In the genomic region with DNA sequence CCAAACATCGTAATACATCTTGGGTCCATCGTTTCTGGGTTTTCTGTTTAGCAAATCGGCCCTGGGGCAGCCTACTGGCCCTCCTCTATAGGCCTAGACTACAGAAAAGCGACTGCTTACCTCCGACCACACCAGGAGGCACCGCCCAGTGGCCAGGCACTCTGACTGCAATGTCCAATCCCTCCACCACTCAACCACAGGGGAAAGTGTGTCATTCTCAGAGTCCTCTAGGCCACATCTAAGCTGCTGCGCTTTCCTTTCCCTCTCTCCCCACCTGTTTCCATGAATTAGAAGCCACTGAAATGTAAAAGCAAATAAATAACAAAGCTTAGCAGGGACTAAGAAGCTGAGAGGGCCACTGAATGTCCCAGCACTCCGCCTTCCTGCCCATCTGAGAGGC, we compare ENCODE assay signal across 23 cellular contexts. TPM values are rescaled to one million over a fixed set of nuclear protein-coding genes. Genes with fewer than 3 reads are reported as not detected.
DNase-seq lines count a peak whose midpoint lies in the region; ATAC-seq and TF ChIP-seq lines count a peak whose summit lies in the region.
"Had no signal": no experiment of that assay in that cellular context is flagged by ENCODE, and none has a peak within 500 bp of the region (broad histone marks: within the 10 kb centered on the region; RNA-seq: fewer than 3 reads in every experiment).

No MANE protein-coding gene starts in this region.

- no peak overlapping the region for H3K27ac Mint-ChIP-seq in natural killer cell
- H3K27ac Mint-ChIP-seq: CD14-positive monocyte; stimulated activated naive B cell treated with anti-CD40 and anti-IgM and Interleukin-4, amounts not matched to agents 10 μg/mL and 1 μg/mL and 100 μg/mL, for 72 hours had no signal

- no peak overlapping the region for H3K4me3 Mint-ChIP-seq in natural killer cell
- H3K4me3 Mint-ChIP-seq: CD14-positive monocyte; central memory CD8-positive, alpha-beta T cell; naive thymus-derived CD8-positive, alpha-beta T cell; stimulated activated naive B cell treated with anti-CD40 and anti-IgM and Interleukin-4, amounts not matched to agents 10 μg/mL and 1 μg/mL and 100 μg/mL, for 72 hours had no signal

- H3K27me3 Mint-ChIP-seq in natural killer cell (ENCODE audit: low read depth in 2 of 2) = peaks cover 12 to 25% of the 10 kb centered on the region in 2 donors
- H3K27me3 Mint-ChIP-seq: central memory CD8-positive, alpha-beta T cell; naive thymus-derived CD8-positive, alpha-beta T cell; stimulated activated naive B cell treated with anti-CD40 and anti-IgM and Interleukin-4, amounts not matched to agents 10 μg/mL and 1 μg/mL and 100 μg/mL, for 72 hours had no signal

- H3K9ac ChIP-seq in Loucy (ENCODE audit: low read depth, low read length, poor library complexity, severe bottlenecking) = no peak overlapping the region

- H3K36me3 ChIP-seq in Loucy (ENCODE audit: insufficient read depth, low read length) (no peaks in the 10 kb centered on the region), WERI-Rb-1 (no peaks in the 10 kb centered on the region), tibial nerve (no peaks in the 10 kb centered on the region)
- H3K36me3 ChIP-seq: heart right ventricle had no signal

- peaks cover 7% of the 10 kb centered on the region for H3K36me3 Mint-ChIP-seq in natural killer cell
- H3K36me3 Mint-ChIP-seq: CD14-positive monocyte; naive thymus-derived CD8-positive, alpha-beta T cell; stimulated activated naive B cell treated with anti-CD40 and anti-IgM and Interleukin-4, amounts not matched to agents 10 μg/mL and 1 μg/mL and 100 μg/mL, for 72 hours had no signal

- no peak overlapping the region for H3K4me2 ChIP-seq in Loucy (ENCODE audit: low read depth, low read length, poor library complexity, severe bottlenecking)

- ATAC-seq in natural killer cell (peak in 2 of 3 donors; percentile 44 to 64), GM18907 (IDR thresholded peaks at IDR 0.05; ENCODE audit: unreplicated experiment) (no peak)
- ATAC-seq: heart right ventricle; naive thymus-derived CD8-positive, alpha-beta T cell had no signal

- H3K9me3 Mint-ChIP-seq in natural killer cell = no peaks in the 10 kb centered on the region
- H3K9me3 Mint-ChIP-seq: central memory CD8-positive, alpha-beta T cell had no signal

- TF ChIP-seq CTCF in Loucy (conservative IDR thresholded peaks at IDR 0.05; ENCODE audit: low read length) (peak; percentile 57), WERI-Rb-1 (IDR thresholded peaks at IDR 0.05; ENCODE audit: low read depth, low read length) (peak; percentile 42), natural killer cell (IDR thresholded peaks at IDR 0.05) (no peak), tibial nerve (IDR thresholded peaks at IDR 0.05) (no peak)

- H3K79me2 ChIP-seq in Loucy (ENCODE audit: insufficient read depth, low read length) = no peaks in the 10 kb centered on the region

- DNase-seq in DMS153 (lab: John Stamatoyannopoulos, UW) (peak; percentile 10), DMS153 treated with DMSO at 0.1 percent for 48 hours (lab: John Stamatoyannopoulos, UW; ENCODE audit: unreplicated experiment) (no peak), WERI-Rb-1 (peak; percentile 24), natural killer cell (no peak), caudate nucleus (lab: John Stamatoyannopoulos, UW) (no peak), tibial nerve (ENCODE audit: low spot score in 2 of 2) (no peak)
- DNase-seq: activated CD4-positive, alpha-beta T cell treated with anti-CD3 and anti-CD28 coated beads, Interleukin-2, amount 50 U/mL, for 48 hours; activated T-cell treated with anti-CD3 and anti-CD28 coated beads, Interleukin-2, amount 50 U/mL, for 48 hours; effector CD8-positive, alpha-beta T cell; heart right ventricle; KBM-7; naive thymus-derived CD8-positive, alpha-beta T cell; NCI-H1105; NCI-H69; OCI-M1; stimulated activated CD4-positive, alpha-beta T cell treated with anti-CD3 and anti-CD28 coated beads, Interleukin-12 subunit alpha, Interleukin-12 subunit beta, amount 100 ng/mL, for 4 hours; stimulated activated naive B cell treated with anti-CD40 and anti-IgM and Interleukin-4, amounts not matched to agents 10 μg/mL and 1 μg/mL and 100 μg/mL, for 72 hours had no signal

- no peaks in the 10 kb centered on the region for H3K9me2 ChIP-seq in Loucy (replicated peaks; ENCODE audit: low read depth, low read length)

- no peak for TF ChIP-seq EP300 in tibial nerve (IDR thresholded peaks at IDR 0.05)

- no peak for TF ChIP-seq POLR2A in tibial nerve (IDR thresholded peaks at IDR 0.05)

- H3K4me3 ChIP-seq in Loucy (ENCODE audit: low read length, poor library complexity, severe bottlenecking) = no peak overlapping the region
- H3K4me3 ChIP-seq in WERI-Rb-1 (ENCODE audit: low read depth, low read length) = no peak overlapping the region
- H3K4me3 ChIP-seq in tibial nerve = no peak overlapping the region
- H3K4me3 ChIP-seq: heart right ventricle had no signal

- H4K20me1 ChIP-seq in Loucy (ENCODE audit: insufficient read depth, low read length, poor library complexity, severe bottlenecking) = no peaks in the 10 kb centered on the region

- H3K27me3 ChIP-seq in Loucy (ENCODE audit: insufficient read depth, low read length, poor library complexity, severe bottlenecking) (no peaks in the 10 kb centered on the region), WERI-Rb-1 (ENCODE audit: insufficient read depth, low read depth, severe bottlenecking) (no peaks in the 10 kb centered on the region), tibial nerve (no peaks in the 10 kb centered on the region)
- H3K27me3 ChIP-seq: heart right ventricle had no signal

- H3K4me1 ChIP-seq in Loucy (ENCODE audit: insufficient read depth, low read length, poor library complexity, severe bottlenecking) (no peaks in the 10 kb centered on the region), tibial nerve (no peaks in the 10 kb centered on the region)

- H3F3A ChIP-seq in Loucy (ENCODE audit: low read depth) = no peaks in the 10 kb centered on the region

- no peak overlapping the region for H3K27ac ChIP-seq in WERI-Rb-1
- H3K27ac ChIP-seq in caudate nucleus (ENCODE audit: low read depth, low read length) = no peak overlapping the region
- no peak overlapping the region for H3K27ac ChIP-seq in tibial nerve
- H3K27ac ChIP-seq: 22Rv1, heart right ventricle, HL-60 had no signal

- no peak overlapping the region for H2AFZ ChIP-seq in Loucy (ENCODE audit: low read length)

- intact Hi-C loops in natural killer cell (cut with micrococcal nuclease) = no loop called here

- H3K4me1 Mint-ChIP-seq in natural killer cell = peaks cover 0 to 6% of the 10 kb centered on the region in 2 donors

- H3K9me3 ChIP-seq in Loucy (ENCODE audit: insufficient read depth, low read depth, low read length) (no peaks in the 10 kb centered on the region), WERI-Rb-1 (ENCODE audit: severe bottlenecking) (no peaks in the 10 kb centered on the region), tibial nerve (no peaks in the 10 kb centered on the region)

- WGBS in tibial nerve, 2 donors = 90% methylated on average over 8 of the region's 8 CpGs

RNA-seq across cellular contexts. Expression of gene FLI1, which starts 50.2 kb away (rescaled TPM):
- total RNA-seq in natural killer cell (100 to 1,000 TPM; 123 to 157 (median 148) TPM), tibial nerve (10 to 100 TPM; 21.3 to 57.9 (median 52.6) TPM)

RNA-seq across cellular contexts. Expression of gene ETS1, which starts 56.3 kb away (rescaled TPM):
- 100 to 1,000 TPM; 532 to 684 (median 589) TPM for total RNA-seq in natural killer cell
- total RNA-seq in tibial nerve = 10 to 100 TPM; 46.3 to 70.6 (median 57.6) TPM

Comparison
In these comparisons a context has a peak if more than half of its experiments do, and no peak if none do; other contexts are left out.
1. DNase-seq: peak in DMS153 (single experiment) and WERI-Rb-1 (single experiment); none in DMS153 treated with DMSO at 0.1 percent for 48 hours (single experiment), natural killer cell (single experiment), caudate nucleus (0 of 61) and tibial nerve (0 of 2).
2. CTCF ChIP-seq: peak in Loucy (single experiment) and WERI-Rb-1 (single experiment); none in natural killer cell (single experiment) and tibial nerve (0 of 5).
3. RNA of gene ETS1, which starts 56.3 kb away (total RNA-seq): 532 to 684 TPM in natural killer cell; 46.3 to 70.6 TPM in tibial nerve; every median in the first group is over 4 times any median in the second.